ENCODE assay signal across 10 cellular contexts in the genomic region with DNA sequence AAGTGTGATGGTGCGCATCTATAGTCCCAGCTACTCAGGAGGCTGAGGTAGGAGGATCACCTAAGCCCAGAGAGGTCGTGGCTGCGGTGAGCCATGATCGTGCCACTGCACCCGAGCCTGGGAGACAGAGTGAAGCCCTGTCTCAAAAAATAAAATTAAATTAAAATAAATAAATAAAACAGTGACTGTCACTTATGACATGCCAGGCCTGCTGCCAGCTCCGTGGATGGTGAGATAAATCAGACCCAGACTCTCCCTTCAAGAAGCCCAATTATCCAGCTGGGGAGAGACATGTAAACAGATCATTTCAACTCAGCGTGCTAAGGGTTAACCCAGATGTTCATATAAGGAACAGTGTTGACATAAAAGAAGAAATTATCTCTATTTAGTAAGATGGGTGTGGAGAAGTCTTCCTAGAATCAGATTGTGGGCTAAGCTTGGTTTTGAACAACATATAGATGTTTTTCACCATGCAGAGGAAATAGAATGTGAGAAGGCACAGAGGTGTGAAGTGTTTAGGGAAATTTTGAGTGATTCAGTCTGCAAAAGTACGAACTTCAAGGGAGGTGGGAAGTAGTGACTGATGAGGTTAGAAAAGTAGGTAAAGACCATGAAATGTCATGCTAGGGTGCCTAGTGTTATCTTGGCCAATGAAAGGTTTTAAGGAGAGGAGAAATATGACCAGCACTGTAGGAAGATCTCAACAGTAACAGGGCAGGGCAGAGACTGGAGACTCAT. TPM values are rescaled to one million over a fixed set of nuclear protein-coding genes. Genes with fewer than 3 reads are reported as not detected.
A peak's percentile ranks its signal among the peaks of the same experiment; 100 is the strongest.
DNase-seq lines count a peak whose midpoint lies in the region; ATAC-seq and TF ChIP-seq lines count a peak whose summit lies in the region.
"Had no signal": no experiment of that assay in that cellular context is flagged by ENCODE, and none has a peak within 500 bp of the region (broad histone marks: within the 10 kb centered on the region; RNA-seq: fewer than 3 reads in every experiment).

No MANE protein-coding gene starts in this region.

- in situ Hi-C loops in brain microvascular endothelial cell (cut with HindIII; ENCODE audit: low pct_ligation_motif_present, low sequenced_read_pairs), result no loop called here

- no peaks in the 10 kb centered on the region for H3K9me3 ChIP-seq in body of pancreas
- H3K9me3 ChIP-seq: testis had no signal

- peak overlapping the region; percentile 90 for H3K27ac Mint-ChIP-seq in activated naive CD4-positive, alpha-beta T cell treated with anti-CD3 and anti-CD28 coated beads for 36 hours
- peak overlapping the region; percentile 93 for H3K27ac Mint-ChIP-seq in stimulated activated naive B cell treated with anti-CD40 and anti-IgM and Interleukin-4, amounts not matched to agents 10 μg/mL and 1 μg/mL and 100 μg/mL, for 72 hours

- TF ChIP-seq POLR2A in body of pancreas (IDR thresholded peaks at IDR 0.05), result no peak

- DNase-seq in activated naive CD4-positive, alpha-beta T cell treated with anti-CD3 and anti-CD28 coated beads for 36 hours, result peak; percentile 35
- no peak for DNase-seq in activated naive CD4-positive, alpha-beta T cell (lab: John Stamatoyannopoulos, UW)
- DNase-seq in M059J (ENCODE audit: low read depth) (peak; percentile 79), brain microvascular endothelial cell (no peak), GM19240 (ENCODE audit: insufficient read length, low spot score) (no peak), body of pancreas (no peak)
- peak; percentile 36 for DNase-seq in stimulated activated naive B cell treated with anti-CD40 and anti-IgM and Interleukin-4, amounts not matched to agents 10 μg/mL and 1 μg/mL and 100 μg/mL, for 72 hours
- DNase-seq: aorta, testis had no signal

- 77 to 85% methylated on average over 8 of the region's 8 CpGs for WGBS in body of pancreas, 2 donors

- peak overlapping the region; percentile 4 for H3K4me3 Mint-ChIP-seq in activated naive CD4-positive, alpha-beta T cell treated with anti-CD3 and anti-CD28 coated beads for 36 hours
- peak overlapping the region; percentile 3 to 22 for H3K4me3 Mint-ChIP-seq in stimulated activated naive B cell treated with anti-CD40 and anti-IgM and Interleukin-4, amounts not matched to agents 10 μg/mL and 1 μg/mL and 100 μg/mL, for 72 hours

- H3K27me3 ChIP-seq in brain microvascular endothelial cell (replicated peaks) (no peaks in the 10 kb centered on the region), body of pancreas (no peaks in the 10 kb centered on the region)
- H3K27me3 ChIP-seq: testis had no signal

- no peaks in the 10 kb centered on the region for H3K27me3 Mint-ChIP-seq in activated naive CD4-positive, alpha-beta T cell treated with anti-CD3 and anti-CD28 coated beads for 36 hours (ENCODE audit: low read depth)
- no peaks in the 10 kb centered on the region for H3K27me3 Mint-ChIP-seq in stimulated activated naive B cell treated with anti-CD40 and anti-IgM and Interleukin-4, amounts not matched to agents 10 μg/mL and 1 μg/mL and 100 μg/mL, for 72 hours

- no peak overlapping the region for H3K4me3 ChIP-seq in brain microvascular endothelial cell (ENCODE audit: low read depth, low read length)
- H3K4me3 ChIP-seq in body of pancreas, result no peak overlapping the region
- H3K4me3 ChIP-seq: testis had no signal

- peaks cover 60% of the 10 kb centered on the region for H3K4me1 Mint-ChIP-seq in activated naive CD4-positive, alpha-beta T cell treated with anti-CD3 and anti-CD28 coated beads for 36 hours (ENCODE audit: low read depth)
- peaks cover 22 to 45% of the 10 kb centered on the region in 2 donors for H3K4me1 Mint-ChIP-seq in stimulated activated naive B cell treated with anti-CD40 and anti-IgM and Interleukin-4, amounts not matched to agents 10 μg/mL and 1 μg/mL and 100 μg/mL, for 72 hours

- no peaks in the 10 kb centered on the region for H3K4me1 ChIP-seq in body of pancreas
- H3K4me1 ChIP-seq: testis had no signal

- ATAC-seq in stimulated activated naive B cell treated with anti-CD40 and anti-IgM and Interleukin-4, amounts not matched to agents 10 μg/mL and 1 μg/mL and 100 μg/mL, for 72 hours (replicated peaks), result peak; percentile 92 to 95
- ATAC-seq in body of pancreas (no peak), HG03135 (IDR thresholded peaks at IDR 0.05; ENCODE audit: unreplicated experiment) (no peak)

- H3K27ac ChIP-seq in brain microvascular endothelial cell (peak overlapping the region; percentile 92), body of pancreas (no peak overlapping the region)
- H3K27ac ChIP-seq: testis had no signal

- no peak for TF ChIP-seq CTCF in brain microvascular endothelial cell (IDR thresholded peaks at IDR 0.05; ENCODE audit: low read depth, low read length, missing control alignments)
- no peak for TF ChIP-seq CTCF in body of pancreas (IDR thresholded peaks at IDR 0.05)

- CTCF ChIA-PET in activated naive CD4-positive, alpha-beta T cell treated with anti-CD3 and anti-CD28 coated beads for 36 hours (lab: Charles Lee), result no interaction called here

- no peaks in the 10 kb centered on the region for H3K9me3 Mint-ChIP-seq in activated naive CD4-positive, alpha-beta T cell treated with anti-CD3 and anti-CD28 coated beads for 36 hours
- H3K9me3 Mint-ChIP-seq in stimulated activated naive B cell treated with anti-CD40 and anti-IgM and Interleukin-4, amounts not matched to agents 10 μg/mL and 1 μg/mL and 100 μg/mL, for 72 hours, result no peaks in the 10 kb centered on the region

- intact Hi-C loops in activated naive CD4-positive, alpha-beta T cell treated with anti-CD3 and anti-CD28 coated beads for 36 hours (cut with micrococcal nuclease), result loop anchor here (1.0 kb wide), 4 partner anchors 18 to 328 kb away; a partner anchor contains a TSS
- intact Hi-C loops in body of pancreas (cut with DNase I), result no loop called here

- H3K36me3 ChIP-seq in brain microvascular endothelial cell (replicated peaks) (peaks cover 46% of the 10 kb centered on the region), body of pancreas (replicated peaks in 1 of 2; ENCODE audit: insufficient read depth in 1 of 2, low read depth in 2 of 2) (peaks cover 0 to 4% of the 10 kb centered on the region in 2 donors)

- H3K36me3 Mint-ChIP-seq in activated naive CD4-positive, alpha-beta T cell treated with anti-CD3 and anti-CD28 coated beads for 36 hours (ENCODE audit: low read depth), result peaks cover 59% of the 10 kb centered on the region
- peaks cover 36 to 49% of the 10 kb centered on the region in 2 donors for H3K36me3 Mint-ChIP-seq in stimulated activated naive B cell treated with anti-CD40 and anti-IgM and Interleukin-4, amounts not matched to agents 10 μg/mL and 1 μg/mL and 100 μg/mL, for 72 hours

RNA-seq across cellular contexts. Expression of a gene that starts 18.3 kb away (rescaled TPM):
- total RNA-seq in activated naive CD4-positive, alpha-beta T cell treated with anti-CD3 and anti-CD28 coated beads for 36 hours, result 100 to 1,000 TPM; 293 to 312 TPM
- total RNA-seq in M059J (2014; rRNA removed; shearing (Covaris generic)), result 83.6 and 87.2 TPM in 2 replicates
- 10 to 100 TPM; 40.2 to 76.8 TPM for total RNA-seq in body of pancreas

RNA-seq across cellular contexts. Expression of a gene that starts 18.6 kb away (rescaled TPM):
- 10 to 100 TPM; 26.1 to 31.2 TPM for total RNA-seq in activated naive CD4-positive, alpha-beta T cell treated with anti-CD3 and anti-CD28 coated beads for 36 hours
- total RNA-seq in M059J (2014; rRNA removed; shearing (Covaris generic)), result 20.9 and 30.3 TPM in 2 replicates
- 10 to 100 TPM; 15.6 to 27.0 TPM for total RNA-seq in body of pancreas

Comparison
In these comparisons a context has a peak if more than half of its experiments do, and no peak if none do; other contexts are left out.
1. DNase-seq: peak in activated naive CD4-positive, alpha-beta T cell treated with anti-CD3 and anti-CD28 coated beads for 36 hours (single experiment), M059J (single experiment) and stimulated activated naive B cell treated with anti-CD40 and anti-IgM and Interleukin-4, amounts not matched to agents 10 μg/mL and 1 μg/mL and 100 μg/mL, for 72 hours (single experiment); none in activated naive CD4-positive, alpha-beta T cell (0 of 4), brain microvascular endothelial cell (single experiment), GM19240 (single experiment) and body of pancreas (0 of 4).
2. ATAC-seq: peak in stimulated activated naive B cell treated with anti-CD40 and anti-IgM and Interleukin-4, amounts not matched to agents 10 μg/mL and 1 μg/mL and 100 μg/mL, for 72 hours (2 of 2); none in body of pancreas (single experiment) and HG03135 (single experiment).